ENCODE assay signal across 14 cellular contexts in the genomic region with DNA sequence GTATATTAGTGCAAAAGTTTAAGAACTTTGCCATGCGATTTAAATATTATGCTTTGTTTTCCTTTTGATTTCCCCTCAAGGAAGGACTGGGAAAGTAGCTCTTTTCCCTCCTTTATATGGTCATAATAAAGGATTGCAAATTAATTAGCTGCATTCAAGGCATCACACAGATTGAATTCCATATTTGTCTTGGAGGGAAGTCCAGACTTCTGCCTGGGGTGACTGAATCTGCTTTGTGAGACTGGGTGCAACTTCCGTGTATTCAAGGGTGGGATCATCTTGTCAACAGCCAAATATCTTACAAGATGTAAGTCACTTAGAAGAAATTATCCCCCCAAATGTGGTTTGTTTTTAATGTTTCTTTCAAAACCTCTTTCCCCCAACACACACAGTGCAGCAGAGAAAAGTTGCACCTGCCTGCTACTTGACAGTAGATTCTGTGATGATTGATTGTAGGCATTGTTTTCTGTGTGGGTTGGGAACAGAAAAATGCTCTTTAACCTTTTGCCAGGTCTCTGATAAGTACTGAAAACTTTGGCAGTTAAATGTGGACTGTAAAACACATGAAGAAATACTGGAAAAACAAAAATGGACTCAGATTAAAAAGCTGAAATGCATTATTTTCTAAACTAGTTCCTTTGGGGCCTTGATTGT. TPM values are rescaled to one million over a fixed set of nuclear protein-coding genes. Genes with fewer than 3 reads are reported as not detected.
DNase-seq lines count a peak whose midpoint lies in the region; ATAC-seq, FAIRE-seq and TF ChIP-seq lines count a peak whose summit lies in the region.
"Had no signal": no experiment of that assay in that cellular context is flagged by ENCODE, and none has a peak within 500 bp of the region (broad histone marks: within the 10 kb centered on the region; RNA-seq: fewer than 3 reads in every experiment).

No MANE protein-coding gene starts in this region.

- CTCF ChIA-PET in WTC11 (lab: Charles Lee), result interaction anchor here (0.5 kb wide), 1 partner anchor 233 kb away, joined by 3 read pairs; no protein-coding TSS in a partner anchor
- CTCF ChIA-PET in HepG2 (lab: Yijun Ruan, JAX; ENCODE audit: low intra/inter-chr PET ratio, low total read pairs), result no interaction called here

- no TSS peak for BruUV-seq in HepG2 (replicated peaks; lab: Mats Ljungman, UMichigan)

- H2BK120ac ChIP-seq in mesendoderm (ENCODE audit: low read depth, low read length), result no peak overlapping the region

- H4K20me1 ChIP-seq in HepG2 (ENCODE audit: insufficient read depth, low read length), result no peaks in the 10 kb centered on the region

- ATAC-seq in WTC11, result no peak
- ATAC-seq in HepG2, result peak; percentile 96
- ATAC-seq: lower lobe of right lung; stimulated activated effector memory CD8-positive, alpha-beta T cell treated with anti-CD3 and anti-CD28 coated beads, Interleukin-12 subunit alpha, Interleukin-12 subunit beta, amount 100 ng/mL, for 72 hours had no signal

- no peak overlapping the region for H2AFZ ChIP-seq in HepG2 (ENCODE audit: low read length)

- no peak overlapping the region for H3K56ac ChIP-seq in mesendoderm (ENCODE audit: low read length)

- TF ChIP-seq CTCF in WTC11 (IDR thresholded peaks at IDR 0.05), result no peak
- TF ChIP-seq CTCF in HepG2 (CRISPR knock-in tag; IDR thresholded peaks at IDR 0.05), result no peak
- TF ChIP-seq CTCF in type B pancreatic cell (conservative IDR thresholded peaks at IDR 0.05), result no peak

- H3K36me3 Mint-ChIP-seq in WTC11, result peaks cover 16% of the 10 kb centered on the region
- H3K36me3 Mint-ChIP-seq in type B pancreatic cell, result peaks cover 38% of the 10 kb centered on the region
- H3K36me3 Mint-ChIP-seq: stimulated activated effector memory CD8-positive, alpha-beta T cell treated with anti-CD3 and anti-CD28 coated beads, Interleukin-12 subunit alpha, Interleukin-12 subunit beta, amount 100 ng/mL, for 72 hours had no signal

- H3K4ac ChIP-seq in mesendoderm (ENCODE audit: low read depth, low read length), result no peak overlapping the region

- no peak overlapping the region for H4K8ac ChIP-seq in mesendoderm (ENCODE audit: low read depth, low read length)

- peaks cover 59% of the 10 kb centered on the region for H3K4me1 Mint-ChIP-seq in WTC11
- peaks cover 10% of the 10 kb centered on the region for H3K4me1 Mint-ChIP-seq in type B pancreatic cell (ENCODE audit: unreplicated experiment)

- H3K9me3 ChIP-seq in HepG2 (ENCODE audit: low read length), result no peaks in the 10 kb centered on the region
- H3K9me3 ChIP-seq: lower lobe of right lung had no signal

- H3K4me1 ChIP-seq in HepG2 (ENCODE audit: insufficient read depth, low read length), result peaks cover 24% of the 10 kb centered on the region
- H3K4me1 ChIP-seq in mesendoderm (ENCODE audit: control insufficient read depth, low read depth, low read length), result no peaks in the 10 kb centered on the region

- peak; percentile 46 for FAIRE-seq in HepG2 (lab: Jason Lieb, UNC)
- FAIRE-seq: G401.6 had no signal

- TF ChIP-seq RAD21 in HepG2 (CRISPR knock-in tag; IDR thresholded peaks at IDR 0.05), result no peak

- peaks cover 5% of the 10 kb centered on the region for H3K9me3 Mint-ChIP-seq in WTC11
- H3K9me3 Mint-ChIP-seq in type B pancreatic cell, result peaks cover 5% of the 10 kb centered on the region
- H3K9me3 Mint-ChIP-seq: stimulated activated effector memory CD8-positive, alpha-beta T cell treated with anti-CD3 and anti-CD28 coated beads, Interleukin-12 subunit alpha, Interleukin-12 subunit beta, amount 100 ng/mL, for 72 hours had no signal

- in situ Hi-C loops in HepG2 (cut with HindIII; ENCODE audit: extremely low pct_ligation_motif_present, low pct_unique_long_range_greater_than_20kb), result no loop called here

- no peaks in the 10 kb centered on the region for H3K79me1 ChIP-seq in mesendoderm (ENCODE audit: low read length)

- H3K36me3 ChIP-seq in HepG2 (replicated peaks in 1 of 2; ENCODE audit: control insufficient read depth in 1 of 2, insufficient read depth in 2 of 2, low read length in 2 of 2), result no peaks in the 10 kb centered on the region
- H3K36me3 ChIP-seq in mesendoderm (ENCODE audit: control insufficient read depth, insufficient read depth, low read length), result no peaks in the 10 kb centered on the region
- H3K36me3 ChIP-seq: lower lobe of right lung had no signal

- H3K4me2 ChIP-seq in HepG2 (ENCODE audit: low read depth, low read length) (peak overlapping the region; percentile 46), mesendoderm (ENCODE audit: low read length) (no peak overlapping the region)

- TF ChIP-seq EP300 in HepG2 (IDR thresholded peaks at IDR 0.05; ENCODE audit: low read depth in 2 of 2, low read length in 2 of 2), result no peak
- TF ChIP-seq EP300 in HepG2 (CRISPR knock-in tag; IDR thresholded peaks at IDR 0.05; ENCODE audit: borderline replicate concordance), result no peak

- POLR2A ChIA-PET in WTC11 (lab: Charles Lee) (no interaction called here), HepG2 (lab: Yijun Ruan, JAX) (no interaction called here)

- intact Hi-C loops in HepG2 (cut with micrococcal nuclease; ENCODE audit: unreplicated experiment), result no loop called here

- no peak overlapping the region for H4K5ac ChIP-seq in mesendoderm (ENCODE audit: low read length)

- no peak overlapping the region for H2BK5ac ChIP-seq in mesendoderm (ENCODE audit: low read length)

- H3K9ac ChIP-seq in HepG2 (ENCODE audit: insufficient read depth, low read depth, low read length) (no peak overlapping the region), mesendoderm (ENCODE audit: low read length) (no peak overlapping the region)

- no peak for TF ChIP-seq POLR2A in HepG2 (IDR thresholded peaks at IDR 0.05; ENCODE audit: insufficient read depth in 1 of 2, low read depth in 2 of 2, low read length in 2 of 2)

- H3K27me3 ChIP-seq in HepG2 (ENCODE audit: control insufficient read depth in 1 of 2, insufficient read depth in 2 of 2, low read length in 2 of 2) (no peaks in the 10 kb centered on the region), mesendoderm (ENCODE audit: insufficient read depth, low read length, poor library complexity) (no peaks in the 10 kb centered on the region)

- H3K27ac Mint-ChIP-seq in WTC11 (0 out of 2 replicates have a peak overlapping the region, but pooled peaks have one; percentile 27), type B pancreatic cell (peak overlapping the region; percentile 41)
- H3K27ac Mint-ChIP-seq: stimulated activated effector memory CD8-positive, alpha-beta T cell treated with anti-CD3 and anti-CD28 coated beads, Interleukin-12 subunit alpha, Interleukin-12 subunit beta, amount 100 ng/mL, for 72 hours had no signal

- DNase-seq in NCI-H1105 treated with DMSO at 0.1 percent for 48 hours (lab: John Stamatoyannopoulos, UW) (peak; percentile 93), WTC11 (ENCODE audit: low spot score) (no peak), HepG2 (ENCODE audit: low spot score) (peak; percentile 43), type B pancreatic cell (ENCODE audit: extremely low spot score, unreplicated experiment) (no peak), HPDE6-E6E7 (ENCODE audit: extremely low spot score) (no peak), mesendoderm (no peak), H4 (ENCODE audit: low spot score) (no peak)
- DNase-seq: activated CD8-positive, alpha-beta memory T cell treated with anti-CD3 and anti-CD28 coated beads for 24 hours; amniotic stem cell; lower lobe of right lung; NCI-H1436 treated with DMSO at 0.1 percent for 48 hours; SW 1271 had no signal

- H3K4me3 Mint-ChIP-seq in WTC11 (no peak overlapping the region), type B pancreatic cell (peak overlapping the region; percentile 4)
- H3K4me3 Mint-ChIP-seq: stimulated activated effector memory CD8-positive, alpha-beta T cell treated with anti-CD3 and anti-CD28 coated beads, Interleukin-12 subunit alpha, Interleukin-12 subunit beta, amount 100 ng/mL, for 72 hours had no signal

- no peak overlapping the region for H2BK15ac ChIP-seq in mesendoderm (replicated peaks; ENCODE audit: low read depth)

- H3K27me3 Mint-ChIP-seq in WTC11 (ENCODE audit: low read depth) (no peaks in the 10 kb centered on the region), type B pancreatic cell (no peaks in the 10 kb centered on the region)

- 58% methylated on average over 2 of the region's 2 CpGs for WGBS in HepG2 (ENCODE audit: low lambda C conversion rate)
- WGBS in mesendoderm (ENCODE audit: extremely low coverage, insufficient coverage, low lambda C conversion rate), result no CpG with 5 or more reads among the region's 2 CpGs

- no peak overlapping the region for H3K18ac ChIP-seq in mesendoderm (ENCODE audit: low read length)

- H3K79me2 ChIP-seq in HepG2 (ENCODE audit: insufficient read depth, low read length) (no peaks in the 10 kb centered on the region), mesendoderm (ENCODE audit: control insufficient read depth, insufficient read depth, low read length) (peaks cover 4% of the 10 kb centered on the region)

- no peak overlapping the region for H3K4me3 ChIP-seq in HepG2 (replicated peaks in 1 of 3; ENCODE audit: insufficient read depth in 1 of 3, low read depth in 2 of 3, low read length in 3 of 3)
- no peak overlapping the region for H3K4me3 ChIP-seq in mesendoderm (ENCODE audit: low read length)
- H3K4me3 ChIP-seq: lower lobe of right lung had no signal

- H3K23ac ChIP-seq in mesendoderm (ENCODE audit: low read length), result no peak overlapping the region

- peak overlapping the region; percentile 28 for H3K27ac ChIP-seq in HepG2 (ENCODE audit: extremely low read length, insufficient read depth, low read length)
- H3K27ac ChIP-seq in mesendoderm (ENCODE audit: low read depth, low read length), result no peak overlapping the region
- H3K27ac ChIP-seq: lower lobe of right lung had no signal

- no peak overlapping the region for H2AK5ac ChIP-seq in mesendoderm (ENCODE audit: low read length)

RNA-seq across cellular contexts. Expression of a gene that starts 28.4 kb away (rescaled TPM):
- total RNA-seq in WTC11 (2021), result 37.6 to 47.2 TPM (median 41.7 TPM) in 3 replicates
- 26.4 and 50.0 TPM in 2 replicates for total RNA-seq in HepG2 (2016; rRNA removed; fragmentation: Illumina TruSeq; extraction: Trizol)
- 3.3 and 3.9 TPM in 2 replicates for total RNA-seq in HepG2 (2016; cell fraction: cytosol; rRNA removed; fragmentation: Illumina TruSeq; extraction: Trizol; ENCODE audit: low read depth)
- 28.4 and 50.0 TPM in 2 replicates for total RNA-seq in HepG2 (2016; cell fraction: insoluble cytoplasmic fraction; rRNA removed; fragmentation: Illumina TruSeq; extraction: Trizol)
- 9.2 and 9.5 TPM in 2 replicates for total RNA-seq in HepG2 (2016; cell fraction: membrane; rRNA removed; fragmentation: Illumina TruSeq; extraction: Trizol)
- 16.6 and 22.0 TPM in 2 replicates for total RNA-seq in HepG2 (2016; cell fraction: nucleus; rRNA removed; fragmentation: Illumina TruSeq; extraction: Trizol)
- 5.6 and 6.1 TPM in 2 replicates for polyA plus RNA-seq in HepG2 (2011; rRNA removed)
- polyA plus RNA-seq in HepG2 (2011; cell fraction: cytosol; rRNA removed), result 1.7 and 2.9 TPM in 2 replicates
- 4.0 and 6.4 TPM in 2 replicates for polyA plus RNA-seq in HepG2 (2011; cell fraction: nucleus; rRNA removed)
- polyA plus RNA-seq in HepG2 (2012), result 9.9 and 10.9 TPM in 2 replicates
- 1.5 and 2.2 TPM in 2 replicates for polyA plus RNA-seq in HepG2 (2016; cell fraction: cytosol; fragmentation: Illumina TruSeq; extraction: Trizol; ENCODE audit: low read depth)
- 24.1 and 27.8 TPM in 2 replicates for polyA plus RNA-seq in HepG2 (2016; cell fraction: insoluble cytoplasmic fraction; fragmentation: Illumina TruSeq; extraction: Trizol; ENCODE audit: low read depth)
- polyA plus RNA-seq in HepG2 (2016; cell fraction: membrane; fragmentation: Illumina TruSeq; extraction: Trizol; ENCODE audit: low read depth), result 4.4 and 5.5 TPM in 2 replicates
- polyA plus RNA-seq in HepG2 (2016; cell fraction: nucleus; fragmentation: Illumina TruSeq; extraction: Trizol; ENCODE audit: insufficient read depth, low read depth), result 16.5 and 18.5 TPM in 2 replicates
- 2.7 and 5.1 TPM in 2 replicates for polyA minus RNA-seq in HepG2 (2011; rRNA and poly(A)+ RNA removed; ENCODE audit: low replicate concordance)
- 6.2 and 11.1 TPM in 2 replicates for polyA minus RNA-seq in HepG2 (2011; cell fraction: cytosol; rRNA and poly(A)+ RNA removed)
- 17.9 and 20.6 TPM in 2 replicates for polyA minus RNA-seq in HepG2 (2011; cell fraction: nucleus; rRNA and poly(A)+ RNA removed)
- total RNA-seq in type B pancreatic cell (ENCODE audit: low replicate concordance), result 43.1 and 75.9 TPM in 2 replicates
- polyA plus RNA-seq in mesendoderm (2013, experiment 1 of 2), result 34.3 TPM
- 35.0 TPM for polyA plus RNA-seq in mesendoderm (2013, experiment 2 of 2)
- 14.7 and 22.7 TPM in 2 replicates for total RNA-seq in H4 (2014; rRNA removed; shearing (Covaris generic))

Comparison
In these comparisons a context has a peak if more than half of its experiments do, and no peak if none do; other contexts are left out.
1. DNase-seq: peak in NCI-H1105 treated with DMSO at 0.1 percent for 48 hours (single experiment) and HepG2 (single experiment); none in WTC11 (single experiment), type B pancreatic cell (single experiment), HPDE6-E6E7 (single experiment), mesendoderm (single experiment) and H4 (single experiment).